9 cellular contexts compared by ENCODE assay signal in genomic region chr10:71998840-71999194, GRCh38. TPM values are rescaled to one million over a fixed set of nuclear protein-coding genes. Genes with fewer than 3 reads are reported as not detected.
DNase-seq lines count a peak whose midpoint lies in the region; ATAC-seq lines count a peak whose summit lies in the region.
"Had no signal": no experiment of that assay in that cellular context is flagged by ENCODE, and none has a peak within 500 bp of the region (broad histone marks: within the 10 kb centered on the region; RNA-seq: fewer than 3 reads in every experiment).

No MANE protein-coding gene starts in this region.

- H2BK12ac ChIP-seq in trophoblast cell (ENCODE audit: low read length), result no peak overlapping the region

- no peak overlapping the region for H3K27ac ChIP-seq in trophoblast cell (ENCODE audit: low read depth, low read length)

- no peak overlapping the region for H2AK5ac ChIP-seq in trophoblast cell (ENCODE audit: low read length)

- intact Hi-C loops in Right ventricle myocardium superior (cut with DNase I), result no loop called here

- no peak overlapping the region for H3K4ac ChIP-seq in trophoblast cell (ENCODE audit: low read depth, low read length)

- H3K14ac ChIP-seq in trophoblast cell (ENCODE audit: low read length), result no peak overlapping the region

- no CpG with 5 or more reads among the region's 5 CpGs for WGBS in trophoblast cell (ENCODE audit: extremely low coverage, insufficient coverage, insufficient read length)

- H3K4me1 ChIP-seq in trophoblast cell (ENCODE audit: control insufficient read depth in 1 of 2, insufficient read depth in 2 of 2, low read length in 2 of 2), result peaks cover 15 to 18% of the 10 kb centered on the region in 2 experiments

- H2AFZ ChIP-seq in trophoblast cell (ENCODE audit: insufficient read depth, low read length, poor library complexity), result no peak overlapping the region

- H3K36me3 ChIP-seq in trophoblast cell (ENCODE audit: control insufficient read depth in 1 of 2, insufficient read depth in 2 of 2, low read length in 2 of 2), result no peaks in the 10 kb centered on the region

- no peaks in the 10 kb centered on the region for H3K79me1 ChIP-seq in trophoblast cell (ENCODE audit: low read length)

- H3K18ac ChIP-seq in trophoblast cell (ENCODE audit: low read length), result no peak overlapping the region

- H3K4me3 ChIP-seq in trophoblast cell (ENCODE audit: low read depth, low read length), result no peak overlapping the region

- H2BK120ac ChIP-seq in trophoblast cell (ENCODE audit: insufficient read depth, low read length, poor library complexity), result no peak overlapping the region

- ATAC-seq in Right ventricle myocardium superior (ENCODE audit: poor library complexity) (peak; percentile 64), GM19397 (IDR thresholded peaks at IDR 0.05; ENCODE audit: unreplicated experiment) (no peak), GM21825 (IDR thresholded peaks at IDR 0.05; ENCODE audit: unreplicated experiment) (no peak)

- peak; percentile 80 for DNase-seq in Caki2 (ENCODE audit: low read depth)
- peak; percentile 17 for DNase-seq in T1000 (lab: John Stamatoyannopoulos, UW)
- DNase-seq in Right ventricle myocardium superior, result peak; percentile 68
- peak; percentile 22 to 62 for DNase-seq in trophoblast cell
- DNase-seq in stimulated activated CD4-positive, alpha-beta T cell treated with anti-CD3 and anti-CD28 coated beads, Interleukin-4, amount 100 ng/mL, for 1 hour, result no peak
- no peak for DNase-seq in stimulated activated CD4-positive, alpha-beta T cell treated with anti-CD3 and anti-CD28 coated beads, Interleukin-1b, Interleukin-23, amount 100 ng/mL, for 48 hours
- DNase-seq: activated B cell treated with CpG ODN at 0.5 μM for 24 hours had no signal

- H2BK5ac ChIP-seq in trophoblast cell (ENCODE audit: low read depth, low read length, poor library complexity), result no peak overlapping the region

- H3K23ac ChIP-seq in trophoblast cell (ENCODE audit: low read length), result no peak overlapping the region

- in situ Hi-C loops in Caki2 (cut with HindIII; ENCODE audit: low pct_unique_long_range_greater_than_20kb, low sequenced_read_pairs), result no loop called here

- H4K12ac ChIP-seq in trophoblast cell (ENCODE audit: low read depth, low read length), result no peak overlapping the region

- H3K9ac ChIP-seq in trophoblast cell (ENCODE audit: low read length), result no peak overlapping the region

- H4K91ac ChIP-seq in trophoblast cell (ENCODE audit: low read depth, low read length), result no peak overlapping the region

- no peaks in the 10 kb centered on the region for H3K27me3 ChIP-seq in trophoblast cell (ENCODE audit: insufficient read depth, low read length)

- no peaks in the 10 kb centered on the region for H3K9me3 ChIP-seq in trophoblast cell (ENCODE audit: insufficient read depth, low read depth, low read length)

- H4K8ac ChIP-seq in trophoblast cell (ENCODE audit: low read depth, low read length), result no peak overlapping the region

- peak overlapping the region; percentile 20 for H3K4me2 ChIP-seq in trophoblast cell (ENCODE audit: low read length)

- no peaks in the 10 kb centered on the region for H3K79me2 ChIP-seq in trophoblast cell (ENCODE audit: control insufficient read depth, insufficient read depth, low read length, poor library complexity)

RNA-seq across cellular contexts. Expression of gene CHST3, which starts 34.6 kb away (rescaled TPM):
- total RNA-seq in Caki2 (2014; rRNA removed; shearing (Covaris generic); ENCODE audit: low replicate concordance), result 45.2 and 49.3 TPM in 2 replicates
- 15.4 TPM for total RNA-seq in Right ventricle myocardium superior
- polyA plus RNA-seq in trophoblast cell (2013), result 12.1 and 12.5 TPM in 2 replicates
- total RNA-seq: activated B cell treated with CpG ODN at 0.5 μM for 24 hours had no signal

Comparison
In these comparisons a context has a peak if more than half of its experiments do, and no peak if none do; other contexts are left out.
1. DNase-seq: peak in Caki2 (single experiment), T1000 (single experiment), Right ventricle myocardium superior (single experiment) and trophoblast cell (2 of 2); none in stimulated activated CD4-positive, alpha-beta T cell treated with anti-CD3 and anti-CD28 coated beads, Interleukin-4, amount 100 ng/mL, for 1 hour (single experiment) and stimulated activated CD4-positive, alpha-beta T cell treated with anti-CD3 and anti-CD28 coated beads, Interleukin-1b, Interleukin-23, amount 100 ng/mL, for 48 hours (single experiment).